Comparison of ENCODE assay signal across 8 cellular contexts in the genomic region with DNA sequence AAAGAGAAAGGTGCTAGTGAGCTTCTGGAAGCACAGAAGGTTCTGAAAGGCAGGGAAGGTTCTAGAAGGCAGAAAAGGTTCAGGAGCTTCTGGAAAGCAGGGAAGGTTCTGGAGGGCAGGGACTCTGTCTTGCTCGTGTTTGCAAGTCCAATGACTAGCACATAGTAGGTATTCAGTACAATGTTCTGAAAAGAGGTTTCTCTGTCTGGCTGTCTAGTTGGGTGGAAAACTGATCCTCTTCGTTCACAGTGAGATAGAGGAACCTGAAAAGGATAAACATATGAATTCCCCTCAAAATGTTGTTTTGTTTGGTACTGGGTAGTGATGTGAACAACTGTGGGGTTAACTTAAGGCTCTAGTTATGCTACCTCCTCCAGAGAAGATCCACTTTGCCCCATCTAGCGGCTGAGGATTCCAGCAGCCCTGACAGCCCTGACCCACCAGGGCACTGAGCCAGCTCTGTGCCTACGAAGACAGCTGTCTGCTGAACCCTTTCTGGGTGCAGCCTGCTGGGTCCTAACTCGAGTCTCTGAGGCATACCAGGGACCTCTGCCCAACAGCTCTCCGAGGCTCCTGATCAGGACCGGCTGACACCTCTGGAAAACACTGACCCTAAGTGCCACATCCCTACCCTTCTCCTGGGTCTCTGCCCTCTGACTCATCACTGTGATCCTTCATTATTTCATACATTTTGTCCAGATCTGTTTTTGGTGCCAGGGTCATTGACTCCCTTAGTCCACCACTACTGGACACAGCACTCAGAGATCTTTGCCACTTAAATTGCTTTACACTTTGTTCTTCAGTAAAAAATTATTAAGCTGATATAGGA. TPM values are rescaled to one million over a fixed set of nuclear protein-coding genes. Genes with fewer than 3 reads are reported as not detected.
A peak's percentile ranks its signal among the peaks of the same experiment; 100 is the strongest.
DNase-seq lines count a peak whose midpoint lies in the region; ATAC-seq and TF ChIP-seq lines count a peak whose summit lies in the region.
"Had no signal": no experiment of that assay in that cellular context is flagged by ENCODE, and none has a peak within 500 bp of the region (broad histone marks: within the 10 kb centered on the region; RNA-seq: fewer than 3 reads in every experiment).

No MANE protein-coding gene starts in this region.

- TF ChIP-seq CTCF in GM23338 (conservative IDR thresholded peaks at IDR 0.05; ENCODE audit: low read depth in 2 of 2): peak; percentile 19 to 44; a peak in 2 of 4 replicates
- TF ChIP-seq CTCF in mucosa of descending colon (IDR thresholded peaks at IDR 0.05): no peak

- H3K9me3 Mint-ChIP-seq in GM23338: peaks cover 39% of the 10 kb centered on the region
- H3K9me3 Mint-ChIP-seq in activated CD4-positive, alpha-beta memory T cell treated with anti-CD3 and anti-CD28 coated beads for 36 hours: no peaks in the 10 kb centered on the region

- H3F3A ChIP-seq in GM23338 (replicated peaks; ENCODE audit: low read depth): no peaks in the 10 kb centered on the region

- peak; percentile 29 for ATAC-seq in GM23338
- peak; percentile 71 for ATAC-seq in mucosa of descending colon
- ATAC-seq in GM21737 (IDR thresholded peaks at IDR 0.05; ENCODE audit: unreplicated experiment): no peak

- H3K27ac Mint-ChIP-seq in GM23338: no peak overlapping the region
- no peak overlapping the region for H3K27ac Mint-ChIP-seq in activated CD4-positive, alpha-beta memory T cell treated with anti-CD3 and anti-CD28 coated beads for 36 hours

- no peak overlapping the region for H2AFZ ChIP-seq in GM23338

- POLR2A ChIA-PET in activated CD4-positive, alpha-beta memory T cell treated with anti-CD3 and anti-CD28 coated beads for 36 hours (lab: Charles Lee): no interaction called here

- no peak overlapping the region for H3K4me3 ChIP-seq in GM23338
- H3K4me3 ChIP-seq in mucosa of descending colon: no peak overlapping the region
- H3K4me3 ChIP-seq: lung had no signal

- intact Hi-C loops in mucosa of descending colon (cut with DNase I, micrococcal nuclease): no loop called here
- intact Hi-C loops in activated CD4-positive, alpha-beta memory T cell treated with anti-CD3 and anti-CD28 coated beads for 36 hours (cut with micrococcal nuclease): no loop called here

- DNase-seq in GM23338 (ENCODE audit: low spot score): peak; percentile 34
- peak; percentile 11 for DNase-seq in M059J (ENCODE audit: low read depth)
- peak; percentile 76 to 85 for DNase-seq in SHP77 (lab: John Stamatoyannopoulos, UW)
- peak in 2 of 3 donors; percentile 37 to 46 for DNase-seq in mucosa of descending colon
- no peak for DNase-seq in activated CD4-positive, alpha-beta memory T cell treated with anti-CD3 and anti-CD28 coated beads for 36 hours
- DNase-seq in EL: no peak

- 0 out of 2 replicates have a peak, but pooled peaks cover 3% of the 10 kb centered on the region for H4K20me1 ChIP-seq in GM23338 (replicated peaks; ENCODE audit: insufficient read depth)

- peaks cover 3% of the 10 kb centered on the region; the same call in 1 of the 3 replicates for H3K4me1 Mint-ChIP-seq in GM23338
- no peaks in the 10 kb centered on the region for H3K4me1 Mint-ChIP-seq in activated CD4-positive, alpha-beta memory T cell treated with anti-CD3 and anti-CD28 coated beads for 36 hours (ENCODE audit: low read depth)

- H3K4me1 ChIP-seq in GM23338 (ENCODE audit: insufficient read depth): peaks cover 5% of the 10 kb centered on the region
- no peaks in the 10 kb centered on the region for H3K4me1 ChIP-seq in mucosa of descending colon (ENCODE audit: low read depth)

- CTCF ChIA-PET in activated CD4-positive, alpha-beta memory T cell treated with anti-CD3 and anti-CD28 coated beads for 36 hours (lab: Charles Lee): no interaction called here

- H3K27ac ChIP-seq in GM23338 (ENCODE audit: low read depth): no peak overlapping the region

- H3K4me2 ChIP-seq in GM23338: no peak overlapping the region

- H3K36me3 ChIP-seq in GM23338 (ENCODE audit: insufficient read depth): no peaks in the 10 kb centered on the region
- no peaks in the 10 kb centered on the region for H3K36me3 ChIP-seq in mucosa of descending colon (ENCODE audit: low read depth)

- peaks cover 21% of the 10 kb centered on the region for H3K27me3 Mint-ChIP-seq in GM23338 (ENCODE audit: insufficient read depth, low read depth, poor library complexity)
- peaks cover 24% of the 10 kb centered on the region for H3K27me3 Mint-ChIP-seq in activated CD4-positive, alpha-beta memory T cell treated with anti-CD3 and anti-CD28 coated beads for 36 hours

- H3K79me2 ChIP-seq in GM23338 (replicated peaks; ENCODE audit: insufficient read depth): no peaks in the 10 kb centered on the region

- H3K4me3 Mint-ChIP-seq in GM23338: no peak overlapping the region
- no peak overlapping the region for H3K4me3 Mint-ChIP-seq in activated CD4-positive, alpha-beta memory T cell treated with anti-CD3 and anti-CD28 coated beads for 36 hours

- H3K27me3 ChIP-seq in GM23338 (ENCODE audit: insufficient read depth): peaks cover 32% of the 10 kb centered on the region

- no peaks in the 10 kb centered on the region for H3K9me2 ChIP-seq in GM23338 (ENCODE audit: insufficient read depth)

- H3K9me3 ChIP-seq in mucosa of descending colon: no peaks in the 10 kb centered on the region

- H3K36me3 Mint-ChIP-seq in GM23338 (ENCODE audit: low read depth): no peaks in the 10 kb centered on the region
- H3K36me3 Mint-ChIP-seq in activated CD4-positive, alpha-beta memory T cell treated with anti-CD3 and anti-CD28 coated beads for 36 hours: no peaks in the 10 kb centered on the region

TF ChIP-seq in GM23338, 12 proteins besides CTCF, POLR2A, EP300 and RAD21 (continues in another document):
- TF ChIP-seq ZNF114 (CRISPR knock-in tag; IDR thresholded peaks at IDR 0.05) (no peak), NANOG (IDR thresholded peaks at IDR 0.05; ENCODE audit: borderline replicate concordance) (no peak), EZH2phosphoT487 (IDR thresholded peaks at IDR 0.05; ENCODE audit: unreplicated experiment) (no peak), ZNF331 (CRISPR knock-in tag; IDR thresholded peaks at IDR 0.05; ENCODE audit: low read depth) (no peak), CREB1 (CRISPR knock-in tag; IDR thresholded peaks at IDR 0.05; ENCODE audit: low read depth) (no peak)
- TF ChIP-seq, protein P1, sequence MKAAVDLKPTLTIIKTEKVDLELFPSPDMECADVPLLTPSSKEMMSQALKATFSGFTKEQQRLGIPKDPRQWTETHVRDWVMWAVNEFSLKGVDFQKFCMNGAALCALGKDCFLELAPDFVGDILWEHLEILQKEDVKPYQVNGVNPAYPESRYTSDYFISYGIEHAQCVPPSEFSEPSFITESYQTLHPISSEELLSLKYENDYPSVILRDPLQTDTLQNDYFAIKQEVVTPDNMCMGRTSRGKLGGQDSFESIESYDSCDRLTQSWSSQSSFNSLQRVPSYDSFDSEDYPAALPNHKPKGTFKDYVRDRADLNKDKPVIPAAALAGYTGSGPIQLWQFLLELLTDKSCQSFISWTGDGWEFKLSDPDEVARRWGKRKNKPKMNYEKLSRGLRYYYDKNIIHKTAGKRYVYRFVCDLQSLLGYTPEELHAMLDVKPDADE (IDR thresholded peaks at IDR 0.05): no peak

RNA-seq across cellular contexts. Expression of a gene that starts 15.4 kb away (rescaled TPM):
- 3.7 and 4.0 TPM in 2 replicates for total RNA-seq in GM23338 (2014; rRNA removed; shearing (Covaris generic))
- 0.87 and 1.4 TPM in 2 replicates for polyA plus RNA-seq in GM23338 (2016; fragmentation: Nextera tagmentation; extraction: Ambion mirVana)
- total RNA-seq in M059J (2014; rRNA removed; shearing (Covaris generic)): 2.2 and 2.3 TPM in 2 replicates
- 10 to 100 TPM; 12.5 to 28.0 (median 26.2) TPM for total RNA-seq in mucosa of descending colon
- under 1 TPM; 0.51 to 0.64 TPM for total RNA-seq in activated CD4-positive, alpha-beta memory T cell treated with anti-CD3 and anti-CD28 coated beads for 36 hours

Comparison
In these comparisons a context has a peak if more than half of its experiments do, and no peak if none do; other contexts are left out.
1. DNase-seq: peak in GM23338 (single experiment), M059J (single experiment), SHP77 (2 of 2) and mucosa of descending colon (2 of 3); none in activated CD4-positive, alpha-beta memory T cell treated with anti-CD3 and anti-CD28 coated beads for 36 hours (single experiment) and EL (single experiment).